Comparison of ENCODE assay signal across 8 cellular contexts in the genomic region with DNA sequence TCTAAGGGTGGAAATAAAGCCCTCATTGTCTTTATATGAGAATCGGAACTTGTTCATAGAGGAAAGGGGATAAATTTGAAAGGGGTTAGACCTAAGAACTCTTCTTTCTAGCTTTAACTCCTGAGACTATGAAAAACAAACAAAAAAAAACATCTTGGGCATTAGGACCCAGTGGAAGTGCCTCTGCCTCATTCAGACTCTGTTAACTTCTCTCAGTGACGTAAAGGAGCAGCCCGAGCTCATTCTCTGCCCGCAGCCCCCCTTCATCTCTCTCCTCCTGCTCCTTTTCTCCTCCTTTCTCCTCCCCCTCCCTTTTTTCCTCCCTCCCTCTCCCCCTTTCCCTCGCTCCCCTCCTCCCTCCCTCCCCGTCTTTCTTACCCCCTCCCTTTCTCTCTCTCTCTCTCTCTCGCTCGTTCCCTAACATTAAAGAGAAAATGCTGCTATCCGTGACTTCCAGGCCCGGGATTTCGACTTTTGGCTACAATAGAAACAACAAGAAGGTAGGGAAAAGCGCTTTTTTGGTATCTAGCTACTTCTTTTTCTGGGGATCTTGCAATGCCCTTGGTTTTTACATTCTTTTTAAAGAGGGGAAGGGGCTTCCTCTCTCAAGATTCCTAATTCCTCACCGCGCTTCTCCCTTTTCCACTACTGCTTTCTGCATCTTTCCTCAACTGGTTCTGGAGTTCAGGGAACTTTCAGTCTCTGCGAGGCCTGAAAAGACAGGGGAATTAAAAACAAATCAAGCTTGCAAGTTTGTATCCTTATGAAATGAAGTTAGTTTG. TPM values are rescaled to one million over a fixed set of nuclear protein-coding genes. Genes with fewer than 3 reads are reported as not detected.
DNase-seq lines count a peak whose midpoint lies in the region; ATAC-seq and TF ChIP-seq lines count a peak whose summit lies in the region.

A gene with protein sequence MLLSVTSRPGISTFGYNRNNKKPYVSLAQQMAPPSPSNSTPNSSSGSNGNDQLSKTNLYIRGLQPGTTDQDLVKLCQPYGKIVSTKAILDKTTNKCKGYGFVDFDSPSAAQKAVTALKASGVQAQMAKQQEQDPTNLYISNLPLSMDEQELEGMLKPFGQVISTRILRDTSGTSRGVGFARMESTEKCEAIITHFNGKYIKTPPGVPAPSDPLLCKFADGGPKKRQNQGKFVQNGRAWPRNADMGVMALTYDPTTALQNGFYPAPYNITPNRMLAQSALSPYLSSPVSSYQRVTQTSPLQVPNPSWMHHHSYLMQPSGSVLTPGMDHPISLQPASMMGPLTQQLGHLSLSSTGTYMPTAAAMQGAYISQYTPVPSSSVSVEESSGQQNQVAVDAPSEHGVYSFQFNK (plus strand): TSS at position 231 of the 782 bp plus-strand sequence. CDS start 204 bp downstream, at position 435.

- peak within 1 kb of the TSS; percentile 91 for H3K4me2 ChIP-seq in H9 (ENCODE audit: insufficient read depth, insufficient read length, low read length)

- no peak within 1 kb of the TSS for H4K5ac ChIP-seq in H9 (ENCODE audit: insufficient read length, low read depth, low read length)

- H3K79me1 ChIP-seq in H9 (ENCODE audit: insufficient read depth, low read depth, low read length, poor library complexity, severe bottlenecking) = peaks cover 3% of the 10 kb centered on the region

- H3K27ac Mint-ChIP-seq in CD14-positive monocyte = peak within 1 kb of the TSS; percentile 84 to 97 (median 92)
- H3K27ac Mint-ChIP-seq in H9 = peak within 1 kb of the TSS; percentile 13 to 93 (median 75); a peak in 5 of 7 replicates

- H3K23me2 ChIP-seq in H9 (ENCODE audit: insufficient read length, low read depth, low read length, poor library complexity, severe bottlenecking) = peaks cover 5% of the 10 kb centered on the region

- peaks cover 0 to 3% (median 0%) of the 10 kb centered on the region in 7 donors for H3K9me3 Mint-ChIP-seq in CD14-positive monocyte
- no peaks in the 10 kb centered on the region for H3K9me3 Mint-ChIP-seq in H9

- H3K9me3 ChIP-seq in H9 (ENCODE audit: control insufficient read depth, low read depth, low read length) (no peaks in the 10 kb centered on the region), liver (ENCODE audit: control insufficient read depth in 4 of 4, low read length in 3 of 4) (no peaks in the 10 kb centered on the region)
- no peaks in the 10 kb centered on the region for H3K9me3 ChIP-seq in effector memory CD4-positive, alpha-beta T cell (ENCODE audit: control insufficient read depth, low read length)

- H3K4me1 Mint-ChIP-seq in CD14-positive monocyte (peaks cover 54% of the 10 kb centered on the region), H9 (peaks cover 24 to 32% of the 10 kb centered on the region in 2 experiments)

- H3K4me1 ChIP-seq in H9 (ENCODE audit: insufficient read depth, low read length) = no peaks in the 10 kb centered on the region
- no peaks in the 10 kb centered on the region for H3K4me1 ChIP-seq in effector memory CD4-positive, alpha-beta T cell (ENCODE audit: control insufficient read depth, insufficient read depth, low read length, poor library complexity, severe bottlenecking)
- H3K4me1 ChIP-seq in liver (ENCODE audit: control insufficient read depth in 4 of 4, insufficient read depth in 4 of 4, low read length in 3 of 4) = peaks cover 0 to 3% (median 0%) of the 10 kb centered on the region in 4 donors

- H3K4me3 Mint-ChIP-seq in CD14-positive monocyte (peak within 1 kb of the TSS; percentile 78 to 93), H9 (peak within 1 kb of the TSS; percentile 81 to 87)

- H3K56ac ChIP-seq in H9 (ENCODE audit: insufficient read length, low read depth, low read length) = no peak within 1 kb of the TSS

- no peak within 1 kb of the TSS for H4K8ac ChIP-seq in H9 (replicated peaks; ENCODE audit: insufficient read length, low read depth, low read length)

- peak in 1 of 2 donors; percentile 13 for TF ChIP-seq RAD21 in liver (IDR thresholded peaks at IDR 0.05)

- TF ChIP-seq CTCF in CD14-positive monocyte (IDR thresholded peaks at IDR 0.05) (no peak), H9 (conservative IDR thresholded peaks at IDR 0.05) (no peak), liver (IDR thresholded peaks at IDR 0.05; ENCODE audit: low read depth, low read length, missing input control) (no peak)

- no peak within 1 kb of the TSS for H3K18ac ChIP-seq in H9 (ENCODE audit: insufficient read length, low read depth, low read length)

- no peak within 1 kb of the TSS for H3T11ph ChIP-seq in H9 (ENCODE audit: low read length)

- DNase-seq in CD14-positive monocyte (ENCODE audit: low spot score) = no peak
- DNase-seq in H9 = peak; percentile 96
- peak; percentile 75 for DNase-seq in NCI-H446 treated with DMSO at 0.1 percent for 48 hours (lab: John Stamatoyannopoulos, UW)
- peak; percentile 22 to 38 for DNase-seq in activated CD4-positive, alpha-beta T cell treated with anti-CD3 and anti-CD28 coated beads, Interleukin-2, amount 50 U/mL, for 48 hours
- peak; percentile 15 to 23 (median 15) for DNase-seq in effector memory CD4-positive, alpha-beta T cell
- peak; percentile 39 for DNase-seq in stimulated activated CD4-positive, alpha-beta T cell treated with anti-CD3 and anti-CD28 coated beads, Interleukin-4, amount 100 ng/mL, for 24 hours

- no peak within 1 kb of the TSS for H2BK120ac ChIP-seq in H9 (ENCODE audit: low read depth, low read length, poor library complexity, severe bottlenecking)

- H2AFZ ChIP-seq in H9 (ENCODE audit: low read length) = no peak within 1 kb of the TSS

- no peak within 1 kb of the TSS for H4K91ac ChIP-seq in H9 (ENCODE audit: insufficient read length, low read depth, low read length)

- H3K27ac ChIP-seq in H9 (ENCODE audit: insufficient read length, low read depth, low read length) (peak within 1 kb of the TSS; percentile 66), liver (ENCODE audit: low read depth in 1 of 2, low read length in 2 of 2) (peak within 1 kb of the TSS; percentile 59 to 68)
- H3K27ac ChIP-seq in effector memory CD4-positive, alpha-beta T cell (ENCODE audit: insufficient read depth, low read length, poor library complexity, severe bottlenecking) = peak within 1 kb of the TSS; percentile 32

- peak within 1 kb of the TSS; percentile 97 for H2BK20ac ChIP-seq in H9 (ENCODE audit: low read depth, low read length, poor library complexity, severe bottlenecking)

- no peaks in the 10 kb centered on the region for H3K36me3 Mint-ChIP-seq in CD14-positive monocyte
- no peaks in the 10 kb centered on the region for H3K36me3 Mint-ChIP-seq in H9 (ENCODE audit: insufficient read depth in 1 of 3, low read depth in 3 of 3)

- no peak within 1 kb of the TSS for H2AK5ac ChIP-seq in H9 (ENCODE audit: insufficient read length, low read length)

- ATAC-seq in HG03045 (IDR thresholded peaks at IDR 0.05; ENCODE audit: unreplicated experiment) = no peak

- H2BK15ac ChIP-seq in H9 (ENCODE audit: low read depth, low read length) = no peak within 1 kb of the TSS

- no peaks in the 10 kb centered on the region for H3K36me3 ChIP-seq in effector memory CD4-positive, alpha-beta T cell (ENCODE audit: control insufficient read depth, insufficient read depth, low read length)
- H3K36me3 ChIP-seq in liver (ENCODE audit: control insufficient read depth in 4 of 4, insufficient read depth in 3 of 4, low read depth in 1 of 4, low read length in 3 of 4) = no peaks in the 10 kb centered on the region

- no peaks in the 10 kb centered on the region for H4K20me1 ChIP-seq in H9 (ENCODE audit: control insufficient read depth, insufficient read depth, insufficient read length)

- no CpG with 5 or more reads among the region's 15 CpGs for WGBS in H9 (ENCODE audit: extremely low coverage, insufficient read length, low lambda C conversion rate)
- 7% methylated on average over 15 of the region's 15 CpGs for WGBS in liver

- no peak within 1 kb of the TSS for H3K4ac ChIP-seq in H9 (ENCODE audit: low read depth, low read length)

- H3K14ac ChIP-seq in H9 (ENCODE audit: insufficient read depth, low read length) = peak within 1 kb of the TSS; percentile 42; the same call in 1 of the 2 replicates

- H2BK12ac ChIP-seq in H9 (ENCODE audit: insufficient read length, low read depth, low read length) = no peak within 1 kb of the TSS

- no peaks in the 10 kb centered on the region; the same call in 1 of the 2 replicates for H3K79me2 ChIP-seq in H9 (ENCODE audit: insufficient read depth, low read length)

- H3K4me3 ChIP-seq in effector memory CD4-positive, alpha-beta T cell (ENCODE audit: insufficient read depth, low read depth, low read length, poor library complexity, severe bottlenecking) = peak within 1 kb of the TSS; percentile 41
- peak within 1 kb of the TSS; percentile 35 to 59 (median 49) for H3K4me3 ChIP-seq in liver (ENCODE audit: low read depth in 1 of 3, low read length in 3 of 3)

- H3K27me3 ChIP-seq in H9 (ENCODE audit: insufficient read depth, low read length) (no peaks in the 10 kb centered on the region), liver (ENCODE audit: control insufficient read depth in 4 of 4, insufficient read depth in 4 of 4, low read length in 3 of 4) (no peaks in the 10 kb centered on the region)
- H3K27me3 ChIP-seq in effector memory CD4-positive, alpha-beta T cell (replicated peaks; ENCODE audit: control insufficient read depth, insufficient read depth, low read length, poor library complexity, severe bottlenecking) = no peaks in the 10 kb centered on the region

- H3K9ac ChIP-seq in H9 (ENCODE audit: extremely low read depth, insufficient read length, low read length) (peak within 1 kb of the TSS; percentile 74), liver (ENCODE audit: low read depth in 1 of 2, low read length in 2 of 2) (peak within 1 kb of the TSS; percentile 50 to 86)

- H3K27me3 Mint-ChIP-seq in CD14-positive monocyte (ENCODE audit: low read depth in 3 of 3) (no peaks in the 10 kb centered on the region), H9 (ENCODE audit: low read depth) (no peaks in the 10 kb centered on the region)

- intact Hi-C loops in CD14-positive monocyte (cut with micrococcal nuclease) = loop anchor here in 1 of 2 donors (5.0 kb wide), 1 partner anchor 46 kb away; no protein-coding TSS in a partner anchor

- no peak within 1 kb of the TSS for H2BK5ac ChIP-seq in H9 (ENCODE audit: insufficient read length, low read length)

- H3K23ac ChIP-seq in H9 (ENCODE audit: insufficient read length, low read depth, low read length) = no peak within 1 kb of the TSS

TF ChIP-seq in liver, 16 proteins besides CTCF, POLR2A, EP300 and RAD21 (continues in another document):
- no peak for TF ChIP-seq FOXA2 (IDR thresholded peaks at IDR 0.05)
- TF ChIP-seq, protein P1, sequence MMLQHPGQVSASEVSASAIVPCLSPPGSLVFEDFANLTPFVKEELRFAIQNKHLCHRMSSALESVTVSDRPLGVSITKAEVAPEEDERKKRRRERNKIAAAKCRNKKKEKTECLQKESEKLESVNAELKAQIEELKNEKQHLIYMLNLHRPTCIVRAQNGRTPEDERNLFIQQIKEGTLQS (IDR thresholded peaks at IDR 0.05) = no peak
- no peak for TF ChIP-seq FOXA1 (IDR thresholded peaks at IDR 0.05)

RNA-seq across cellular contexts. Expression of the gene that starts here (rescaled TPM):
- polyA plus RNA-seq in CD14-positive monocyte (1 to 10 TPM; 5.1 to 6.5 TPM), liver (1 to 10 TPM; 1.2 to 1.3 TPM)
- total RNA-seq in H9 (2021) (9.5 TPM in 2 replicates), liver (1 to 10 TPM; 2.3 to 3.8 TPM)
